ENCODE assay signal across 9 cellular contexts in genomic region chr6:27604986-27605385, GRCh38.
DNase-seq lines count a peak whose midpoint lies in the region.
"Had no signal": no experiment of that assay in that cellular context is flagged by ENCODE, and none has a peak within 500 bp of the region (broad histone marks: within the 10 kb centered on the region; RNA-seq: fewer than 3 reads in every experiment).

No MANE protein-coding gene starts in this region.

- no peaks in the 10 kb centered on the region for H3K36me3 ChIP-seq in trophoblast cell (ENCODE audit: control insufficient read depth in 1 of 2, insufficient read depth in 2 of 2, low read length in 2 of 2)

- no peaks in the 10 kb centered on the region for H3K79me2 ChIP-seq in trophoblast cell (ENCODE audit: control insufficient read depth, insufficient read depth, low read length, poor library complexity)

- no peak overlapping the region for H2AK5ac ChIP-seq in trophoblast cell (ENCODE audit: low read length)

- peak overlapping the region; percentile 73 for H3K9ac ChIP-seq in trophoblast cell (ENCODE audit: low read length)

- H3K27me3 ChIP-seq in trophoblast cell (ENCODE audit: insufficient read depth, low read length), result no peaks in the 10 kb centered on the region

- H3K18ac ChIP-seq in trophoblast cell (ENCODE audit: low read length), result no peak overlapping the region

- DNase-seq in NCI-H1694 treated with DMSO at 0.1 percent for 48 hours (lab: John Stamatoyannopoulos, UW) (peak; percentile 48), NCI-H1694 (lab: John Stamatoyannopoulos, UW) (no peak), NCI-H748 treated with DMSO at 0.1 percent for 48 hours (lab: John Stamatoyannopoulos, UW) (peak; percentile 37), dermis blood vessel endothelial cell (peak; percentile 30), trophoblast cell (peak in 1 of 2 donors; percentile 7), DMS53 treated with DMSO at 0.1 percent for 48 hours (lab: John Stamatoyannopoulos, UW; ENCODE audit: unreplicated experiment) (no peak), NCI-H2227 (lab: John Stamatoyannopoulos, UW; ENCODE audit: unreplicated experiment) (no peak), germinal center (ENCODE audit: low spot score) (no peak)
- DNase-seq: kidney had no signal

- no peak overlapping the region for H4K12ac ChIP-seq in trophoblast cell (ENCODE audit: low read depth, low read length)

- H3K9me3 ChIP-seq in trophoblast cell (ENCODE audit: insufficient read depth, low read depth, low read length), result no peaks in the 10 kb centered on the region

- peak overlapping the region; percentile 4 for H4K91ac ChIP-seq in trophoblast cell (ENCODE audit: low read depth, low read length)

- no peak overlapping the region for H3K14ac ChIP-seq in trophoblast cell (ENCODE audit: low read length)

- no peak overlapping the region for H2BK12ac ChIP-seq in trophoblast cell (ENCODE audit: low read length)

- peak overlapping the region; percentile 87 for H3K4me2 ChIP-seq in trophoblast cell (ENCODE audit: low read length)

- H3K4me3 ChIP-seq in trophoblast cell (ENCODE audit: low read depth, low read length), result peak overlapping the region; percentile 76

- no peak overlapping the region for H3K23ac ChIP-seq in trophoblast cell (ENCODE audit: low read length)

- H4K8ac ChIP-seq in trophoblast cell (ENCODE audit: low read depth, low read length), result peak overlapping the region; percentile 63

- WGBS in trophoblast cell (ENCODE audit: extremely low coverage, insufficient coverage, insufficient read length), result no CpG with 5 or more reads among the region's 13 CpGs

- no peak overlapping the region for H3K4ac ChIP-seq in trophoblast cell (ENCODE audit: low read depth, low read length)

- no peak overlapping the region for H2BK5ac ChIP-seq in trophoblast cell (ENCODE audit: low read depth, low read length, poor library complexity)

- H2BK120ac ChIP-seq in trophoblast cell (ENCODE audit: insufficient read depth, low read length, poor library complexity), result no peak overlapping the region

- H3K27ac ChIP-seq in trophoblast cell (ENCODE audit: low read depth, low read length), result no peak overlapping the region

- peaks cover 8 to 10% of the 10 kb centered on the region in 2 experiments for H3K4me1 ChIP-seq in trophoblast cell (ENCODE audit: control insufficient read depth in 1 of 2, insufficient read depth in 2 of 2, low read length in 2 of 2)

- peaks cover 4% of the 10 kb centered on the region for H3K79me1 ChIP-seq in trophoblast cell (ENCODE audit: low read length)

- peak overlapping the region; percentile 52 for H2AFZ ChIP-seq in trophoblast cell (ENCODE audit: insufficient read depth, low read length, poor library complexity)

Comparison
In these comparisons a context has a peak if more than half of its experiments do, and no peak if none do; other contexts are left out.
1. DNase-seq: peak in NCI-H1694 treated with DMSO at 0.1 percent for 48 hours (single experiment), NCI-H748 treated with DMSO at 0.1 percent for 48 hours (single experiment) and dermis blood vessel endothelial cell (single experiment); none in NCI-H1694 (single experiment), DMS53 treated with DMSO at 0.1 percent for 48 hours (single experiment), NCI-H2227 (single experiment) and germinal center (single experiment).